ENCODE assay signal across 16 cellular contexts in genomic region chr6:135581211-135581610, GRCh38.
"Had no signal": no experiment of that assay in that cellular context is flagged by ENCODE, and none has a peak within 500 bp of the region (broad histone marks: within the 10 kb centered on the region; RNA-seq: fewer than 3 reads in every experiment).

No MANE protein-coding gene starts in this region.

- H3K36me3 Mint-ChIP-seq: naive thymus-derived CD8-positive, alpha-beta T cell; type B pancreatic cell had no signal

- DNase-seq: effector memory CD4-positive, alpha-beta T cell; heart left ventricle; hippocampal formation; mammary epithelial cell; mucosa of descending colon; naive thymus-derived CD8-positive, alpha-beta T cell; posterior cingulate gyrus; right cardiac atrium; small intestine; stimulated activated CD4-positive, alpha-beta T cell treated with anti-CD3 and anti-CD28 coated beads, Interleukin-12 subunit alpha, Interleukin-12 subunit beta, amount 100 ng/mL, for 4 hours; stimulated activated naive CD8-positive, alpha-beta T cell treated with anti-CD3 and anti-CD28 coated beads, Interleukin-15, Interleukin-2, amounts not matched to agents 100 U/mL and 50 U/mL, for 24 hours; thyroid gland had no signal

- H3K4me3 Mint-ChIP-seq: naive thymus-derived CD8-positive, alpha-beta T cell; neural crest cell; type B pancreatic cell had no signal

- H3K9me3 Mint-ChIP-seq: naive thymus-derived CD8-positive, alpha-beta T cell; neural crest cell; type B pancreatic cell had no signal

- H3K27ac ChIP-seq: heart left ventricle, suprapubic skin, thyroid gland had no signal

- H3K27ac Mint-ChIP-seq: naive thymus-derived CD8-positive, alpha-beta T cell; type B pancreatic cell had no signal

- H3K27me3 ChIP-seq: heart left ventricle, suprapubic skin, thyroid gland had no signal

- H3K27me3 Mint-ChIP-seq: type B pancreatic cell had no signal

- H3K4me1 Mint-ChIP-seq: neural crest cell had no signal

- H3K9me3 ChIP-seq: heart left ventricle, mucosa of descending colon, suprapubic skin, thyroid gland had no signal

- ATAC-seq: esophagus mucosa; heart left ventricle; mucosa of descending colon; naive thymus-derived CD8-positive, alpha-beta T cell; right cardiac atrium; stimulated activated naive CD8-positive, alpha-beta T cell treated with anti-CD3 and anti-CD28 coated beads, Interleukin-15, Interleukin-2, amounts not matched to agents 100 U/mL and 50 U/mL, for 24 hours had no signal
